6 cellular contexts compared by ENCODE assay signal in genomic region chr3:79325833-79326383, GRCh38.
DNase-seq lines count a peak whose midpoint lies in the region; TF ChIP-seq lines count a peak whose summit lies in the region.
"Not testable (repeated sequence)": the region's sequence is repeated elsewhere in the genome, so short reads cannot be mapped to it uniquely, and the experiment has no call there.

No MANE protein-coding gene starts in this region.

- H3K4me3 ChIP-seq in HUES64 (ENCODE audit: low read length) (peak overlapping the region; percentile 4; the same call in 1 of the 2 replicates), iPS-15b (ENCODE audit: low read depth, low read length) (peak overlapping the region; percentile 30)
- H3K4me3 ChIP-seq in endodermal cell (ENCODE audit: low read length); mesendoderm (ENCODE audit: low read length): not testable (repeated sequence)

- peak overlapping the region; percentile 99 for H2BK20ac ChIP-seq in H9 (ENCODE audit: low read depth, low read length, poor library complexity, severe bottlenecking)

- not testable (repeated sequence) for H3K27me3 Mint-ChIP-seq in H9 (ENCODE audit: low read depth); endodermal cell (ENCODE audit: insufficient read depth)

- not testable (repeated sequence) for H3K23ac ChIP-seq in H9 (ENCODE audit: insufficient read length, low read depth, low read length); mesendoderm (ENCODE audit: low read length)

- not testable (repeated sequence) for H2BK12ac ChIP-seq in H9 (ENCODE audit: insufficient read length, low read depth, low read length)

- not testable (repeated sequence) for H3K4me1 ChIP-seq in H9 (ENCODE audit: insufficient read depth, low read length); endodermal cell (ENCODE audit: control insufficient read depth, insufficient read depth, low read length); mesendoderm (ENCODE audit: control insufficient read depth, low read depth, low read length)
- H3K4me1 ChIP-seq in HUES64 (ENCODE audit: insufficient read depth, low read length) (peaks cover 53% of the 10 kb centered on the region), iPS-15b (ENCODE audit: control insufficient read depth, insufficient read depth, low read length) (peaks cover 27% of the 10 kb centered on the region)

- H3K18ac ChIP-seq in H9 (ENCODE audit: insufficient read length, low read depth, low read length); mesendoderm (ENCODE audit: low read length): not testable (repeated sequence)

- H4K8ac ChIP-seq in H9 (replicated peaks; ENCODE audit: insufficient read length, low read depth, low read length); mesendoderm (ENCODE audit: low read depth, low read length): not testable (repeated sequence)

- not testable (repeated sequence) for H2AFZ ChIP-seq in H9 (ENCODE audit: low read length)

- H3K27ac Mint-ChIP-seq in H9 (peak overlapping the region; percentile 97 to 98 (median 98)), endodermal cell (peak overlapping the region; percentile 24)

- not testable (repeated sequence) for H3T11ph ChIP-seq in H9 (ENCODE audit: low read length)

- not testable (repeated sequence) for H2BK5ac ChIP-seq in H9 (ENCODE audit: insufficient read length, low read length); mesendoderm (ENCODE audit: low read length)

- H4K5ac ChIP-seq in H9 (ENCODE audit: insufficient read length, low read depth, low read length); mesendoderm (ENCODE audit: low read length): not testable (repeated sequence)

- not testable (repeated sequence) for H2BK120ac ChIP-seq in H9 (ENCODE audit: low read depth, low read length, poor library complexity, severe bottlenecking); mesendoderm (ENCODE audit: low read depth, low read length)

- no CpG with 5 or more reads among the region's 15 CpGs for WGBS in H9 (ENCODE audit: extremely low coverage, insufficient read length, low lambda C conversion rate)
- WGBS in HUES64: 58% methylated on average over 15 of the region's 15 CpGs
- WGBS in endodermal cell (ENCODE audit: insufficient coverage in 1 of 2, insufficient read length in 1 of 2), 2 experiments: 66 to 82% methylated on average over 10 to 15 of the region's 15 CpGs
- no CpG with 5 or more reads among the region's 15 CpGs for WGBS in mesendoderm (ENCODE audit: extremely low coverage, insufficient coverage, low lambda C conversion rate)

- not testable (repeated sequence) for TF ChIP-seq CTCF in H9 (conservative IDR thresholded peaks at IDR 0.05); endodermal cell (conservative IDR thresholded peaks at IDR 0.05)

- not testable (repeated sequence) for H3K4ac ChIP-seq in H9 (ENCODE audit: low read depth, low read length); mesendoderm (ENCODE audit: low read depth, low read length)

- not testable (repeated sequence) for H3K4me2 ChIP-seq in H9 (ENCODE audit: insufficient read depth, insufficient read length, low read length); mesendoderm (ENCODE audit: low read length)

- not testable (repeated sequence) for H2AK5ac ChIP-seq in H9 (ENCODE audit: insufficient read length, low read length); mesendoderm (ENCODE audit: low read length)

- peak overlapping the region; percentile 48 to 53; a peak in 4 of 5 replicates for H3K4me3 Mint-ChIP-seq in H9
- H3K4me3 Mint-ChIP-seq in endodermal cell: peak overlapping the region; percentile 9

- H4K20me1 ChIP-seq in H9 (ENCODE audit: control insufficient read depth, insufficient read depth, insufficient read length): not testable (repeated sequence)

- H3K36me3 ChIP-seq in HUES64 (ENCODE audit: insufficient read depth, low read length); endodermal cell (ENCODE audit: control insufficient read depth, insufficient read depth, low read length); iPS-15b (ENCODE audit: control insufficient read depth, insufficient read depth, low read length); mesendoderm (ENCODE audit: control insufficient read depth, insufficient read depth, low read length): not testable (repeated sequence)

- H3K27ac ChIP-seq in H9 (ENCODE audit: insufficient read length, low read depth, low read length) (peak overlapping the region; percentile 95), HUES64 (ENCODE audit: low read depth, low read length) (peak overlapping the region; percentile 53; the same call in 1 of the 2 replicates)
- not testable (repeated sequence) for H3K27ac ChIP-seq in endodermal cell (ENCODE audit: low read depth, low read length); mesendoderm (ENCODE audit: low read depth, low read length)

- H3K9ac ChIP-seq in H9 (ENCODE audit: extremely low read depth, insufficient read length, low read length) (peak overlapping the region; percentile 31), HUES64 (ENCODE audit: low read depth, low read length) (peak overlapping the region; percentile 4; the same call in 1 of the 2 replicates)
- not testable (repeated sequence) for H3K9ac ChIP-seq in endodermal cell (ENCODE audit: extremely low read depth, low read length, poor library complexity, severe bottlenecking); iPS-15b (ENCODE audit: low read depth, low read length); mesendoderm (ENCODE audit: low read length)

- not testable (repeated sequence) for H4K91ac ChIP-seq in H9 (ENCODE audit: insufficient read length, low read depth, low read length)

- DNase-seq in ELF-1 (ENCODE audit: low read depth, low spot score): peak; percentile 3
- DNase-seq in H9: peak; percentile 38
- DNase-seq in endodermal cell: peak; percentile 53
- DNase-seq in mesendoderm: peak; percentile 18

- not testable (repeated sequence) for H3K79me2 ChIP-seq in H9 (ENCODE audit: insufficient read depth, low read length); mesendoderm (ENCODE audit: control insufficient read depth, insufficient read depth, low read length)

- H2BK15ac ChIP-seq in H9 (ENCODE audit: low read depth, low read length); mesendoderm (replicated peaks; ENCODE audit: low read depth): not testable (repeated sequence)

- H3K27me3 ChIP-seq in H9 (ENCODE audit: insufficient read depth, low read length); HUES64 (ENCODE audit: insufficient read depth, low read length); endodermal cell (ENCODE audit: control insufficient read depth, insufficient read depth, low read length, poor library complexity, severe bottlenecking); iPS-15b (ENCODE audit: control insufficient read depth, insufficient read depth, low read length); mesendoderm (ENCODE audit: insufficient read depth, low read length, poor library complexity): not testable (repeated sequence)

- H3K36me3 Mint-ChIP-seq in H9 (ENCODE audit: insufficient read depth in 1 of 3, low read depth in 3 of 3); endodermal cell (ENCODE audit: low read depth): not testable (repeated sequence)

- H3K9me3 ChIP-seq in H9 (ENCODE audit: control insufficient read depth, low read depth, low read length); HUES64 (ENCODE audit: insufficient read depth, low read depth, low read length); endodermal cell (ENCODE audit: control insufficient read depth, low read length); iPS-15b (ENCODE audit: control insufficient read depth, insufficient read depth, low read length): not testable (repeated sequence)

- H3K4me1 Mint-ChIP-seq in H9 (peaks cover 47 to 48% of the 10 kb centered on the region in 2 experiments), endodermal cell (peaks cover 12% of the 10 kb centered on the region)

- not testable (repeated sequence) for H3K14ac ChIP-seq in H9 (ENCODE audit: insufficient read depth, low read length)

- not testable (repeated sequence) for H3K79me1 ChIP-seq in H9 (ENCODE audit: insufficient read depth, low read depth, low read length, poor library complexity, severe bottlenecking); mesendoderm (ENCODE audit: low read length)

- not testable (repeated sequence) for H3K9me3 Mint-ChIP-seq in H9, endodermal cell

- not testable (repeated sequence) for H3K56ac ChIP-seq in H9 (ENCODE audit: insufficient read length, low read depth, low read length); mesendoderm (ENCODE audit: low read length)

- not testable (repeated sequence) for H3K23me2 ChIP-seq in H9 (ENCODE audit: insufficient read length, low read depth, low read length, poor library complexity, severe bottlenecking)

Comparison
In these comparisons a context has a peak if more than half of its experiments do, and no peak if none do; other contexts are left out.
1. DNase-seq: peak in every context shown above with its lines; median percentile 53 in endodermal cell; 38 in H9; 18 in mesendoderm; 3 in ELF-1.